Comparison of ENCODE assay signal across 1 cellular context in genomic region chr6:12348530-12349511, GRCh38.
TF ChIP-seq lines count a peak whose summit lies in the region.

No MANE protein-coding gene starts in this region.

TF ChIP-seq in HepG2, 621 proteins besides CTCF, POLR2A, EP300 and RAD21 (continued from another document and continues in another):
- TF ChIP-seq HDAC1 (CRISPR knock-in tag; IDR thresholded peaks at IDR 0.05), result peak; percentile 49; the same call in 1 of the 2 replicates
- no peak for TF ChIP-seq ZNF598 (CRISPR knock-in tag; IDR thresholded peaks at IDR 0.05; ENCODE audit: borderline replicate concordance)
- no peak for TF ChIP-seq ZNF747 (CRISPR knock-in tag; IDR thresholded peaks at IDR 0.05; ENCODE audit: borderline replicate concordance)
- no peak for TF ChIP-seq ZNF550 (CRISPR knock-in tag; IDR thresholded peaks at IDR 0.05; ENCODE audit: borderline replicate concordance)
- TF ChIP-seq ZMYM3 (CRISPR knock-in tag; IDR thresholded peaks at IDR 0.05), result 0 out of 2 replicates have a peak, but pooled peaks have one; percentile 29
- TF ChIP-seq JUNB (CRISPR knock-in tag; IDR thresholded peaks at IDR 0.05; ENCODE audit: borderline replicate concordance), result peak; percentile 99
- TF ChIP-seq ZSCAN21 (CRISPR knock-in tag; IDR thresholded peaks at IDR 0.05; ENCODE audit: borderline replicate concordance), result peak; percentile 39; the same call in 1 of the 2 replicates
- peak; percentile 88 for TF ChIP-seq ATF3 (CRISPR knock-in tag; IDR thresholded peaks at IDR 0.05)
- TF ChIP-seq RAD51 (IDR thresholded peaks at IDR 0.05; ENCODE audit: borderline replicate concordance), result no peak
- TF ChIP-seq, protein P1, sequence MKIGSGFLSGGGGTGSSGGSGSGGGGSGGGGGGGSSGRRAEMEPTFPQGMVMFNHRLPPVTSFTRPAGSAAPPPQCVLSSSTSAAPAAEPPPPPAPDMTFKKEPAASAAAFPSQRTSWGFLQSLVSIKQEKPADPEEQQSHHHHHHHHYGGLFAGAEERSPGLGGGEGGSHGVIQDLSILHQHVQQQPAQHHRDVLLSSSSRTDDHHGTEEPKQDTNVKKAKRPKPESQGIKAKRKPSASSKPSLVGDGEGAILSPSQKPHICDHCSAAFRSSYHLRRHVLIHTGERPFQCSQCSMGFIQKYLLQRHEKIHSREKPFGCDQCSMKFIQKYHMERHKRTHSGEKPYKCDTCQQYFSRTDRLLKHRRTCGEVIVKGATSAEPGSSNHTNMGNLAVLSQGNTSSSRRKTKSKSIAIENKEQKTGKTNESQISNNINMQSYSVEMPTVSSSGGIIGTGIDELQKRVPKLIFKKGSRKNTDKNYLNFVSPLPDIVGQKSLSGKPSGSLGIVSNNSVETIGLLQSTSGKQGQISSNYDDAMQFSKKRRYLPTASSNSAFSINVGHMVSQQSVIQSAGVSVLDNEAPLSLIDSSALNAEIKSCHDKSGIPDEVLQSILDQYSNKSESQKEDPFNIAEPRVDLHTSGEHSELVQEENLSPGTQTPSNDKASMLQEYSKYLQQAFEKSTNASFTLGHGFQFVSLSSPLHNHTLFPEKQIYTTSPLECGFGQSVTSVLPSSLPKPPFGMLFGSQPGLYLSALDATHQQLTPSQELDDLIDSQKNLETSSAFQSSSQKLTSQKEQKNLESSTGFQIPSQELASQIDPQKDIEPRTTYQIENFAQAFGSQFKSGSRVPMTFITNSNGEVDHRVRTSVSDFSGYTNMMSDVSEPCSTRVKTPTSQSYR (CRISPR knock-in tag; IDR thresholded peaks at IDR 0.05; ENCODE audit: borderline replicate concordance), result peak; percentile 70; the same call in 1 of the 2 replicates
- TF ChIP-seq MED1 (CRISPR knock-in tag; IDR thresholded peaks at IDR 0.05), result peak; percentile 95
- TF ChIP-seq CREB1 (IDR thresholded peaks at IDR 0.05), result no peak
- no peak for TF ChIP-seq CREB1 (CRISPR knock-in tag; IDR thresholded peaks at IDR 0.05)
- TF ChIP-seq ZSCAN29 (CRISPR knock-in tag; conservative IDR thresholded peaks at IDR 0.05), result no peak
- no peak for TF ChIP-seq SRSF4 (IDR thresholded peaks at IDR 0.05; ENCODE audit: low read depth, low read length, poor library complexity, severe bottlenecking)
- TF ChIP-seq, protein P2, sequence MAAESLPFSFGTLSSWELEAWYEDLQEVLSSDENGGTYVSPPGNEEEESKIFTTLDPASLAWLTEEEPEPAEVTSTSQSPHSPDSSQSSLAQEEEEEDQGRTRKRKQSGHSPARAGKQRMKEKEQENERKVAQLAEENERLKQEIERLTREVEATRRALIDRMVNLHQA (CRISPR knock-in tag; IDR thresholded peaks at IDR 0.05), result no peak
- no peak for TF ChIP-seq HIVEP1 (CRISPR knock-in tag; IDR thresholded peaks at IDR 0.05)
- TF ChIP-seq NR0B2 (CRISPR knock-in tag; IDR thresholded peaks at IDR 0.05), result no peak
- TF ChIP-seq ZNF546 (CRISPR knock-in tag; conservative IDR thresholded peaks at IDR 0.05), result no peak
- TF ChIP-seq ARHGAP35 (CRISPR knock-in tag; IDR thresholded peaks at IDR 0.05; ENCODE audit: borderline replicate concordance), result no peak
- no peak for TF ChIP-seq ZNF703 (CRISPR knock-in tag; IDR thresholded peaks at IDR 0.05; ENCODE audit: borderline replicate concordance)
- peak; percentile 89 for TF ChIP-seq SALL1 (CRISPR knock-in tag; IDR thresholded peaks at IDR 0.05)
- no peak for TF ChIP-seq ZNF75D (CRISPR knock-in tag; IDR thresholded peaks at IDR 0.05; ENCODE audit: borderline replicate concordance)
- TF ChIP-seq FOXK2 (IDR thresholded peaks at IDR 0.05), result no peak
- TF ChIP-seq PCBP2 (optimal IDR thresholded peaks at IDR 0.05; ENCODE audit: low read depth, low read length, poor library complexity, severe bottlenecking), result no peak
- TF ChIP-seq MBD4 (IDR thresholded peaks at IDR 0.05; ENCODE audit: borderline replicate concordance, low read length), result no peak; the same call in 1 of the 2 replicates
- peak; percentile 76; the same call in 1 of the 2 replicates for TF ChIP-seq NFIC (IDR thresholded peaks at IDR 0.05; ENCODE audit: low read length)
- TF ChIP-seq ZNF574 (CRISPR knock-in tag; IDR thresholded peaks at IDR 0.05), result peak; percentile 38; the same call in 1 of the 2 replicates
- TF ChIP-seq MYPOP (CRISPR knock-in tag; IDR thresholded peaks at IDR 0.05), result no peak
- TF ChIP-seq ZNF136 (CRISPR knock-in tag; IDR thresholded peaks at IDR 0.05; ENCODE audit: low read depth), result no peak
- TF ChIP-seq SNAPC5 (CRISPR knock-in tag; IDR thresholded peaks at IDR 0.05; ENCODE audit: borderline replicate concordance), result no peak
- TF ChIP-seq ZBTB7A (CRISPR knock-in tag; IDR thresholded peaks at IDR 0.05), result no peak
- TF ChIP-seq ZNF619 (CRISPR knock-in tag; IDR thresholded peaks at IDR 0.05), result no peak
- TF ChIP-seq NR2C2 (CRISPR knock-in tag; IDR thresholded peaks at IDR 0.05; ENCODE audit: borderline replicate concordance), result no peak
- no peak for TF ChIP-seq ZNF350 (CRISPR knock-in tag; IDR thresholded peaks at IDR 0.05; ENCODE audit: borderline replicate concordance, low read depth)
- TF ChIP-seq, protein P3, sequence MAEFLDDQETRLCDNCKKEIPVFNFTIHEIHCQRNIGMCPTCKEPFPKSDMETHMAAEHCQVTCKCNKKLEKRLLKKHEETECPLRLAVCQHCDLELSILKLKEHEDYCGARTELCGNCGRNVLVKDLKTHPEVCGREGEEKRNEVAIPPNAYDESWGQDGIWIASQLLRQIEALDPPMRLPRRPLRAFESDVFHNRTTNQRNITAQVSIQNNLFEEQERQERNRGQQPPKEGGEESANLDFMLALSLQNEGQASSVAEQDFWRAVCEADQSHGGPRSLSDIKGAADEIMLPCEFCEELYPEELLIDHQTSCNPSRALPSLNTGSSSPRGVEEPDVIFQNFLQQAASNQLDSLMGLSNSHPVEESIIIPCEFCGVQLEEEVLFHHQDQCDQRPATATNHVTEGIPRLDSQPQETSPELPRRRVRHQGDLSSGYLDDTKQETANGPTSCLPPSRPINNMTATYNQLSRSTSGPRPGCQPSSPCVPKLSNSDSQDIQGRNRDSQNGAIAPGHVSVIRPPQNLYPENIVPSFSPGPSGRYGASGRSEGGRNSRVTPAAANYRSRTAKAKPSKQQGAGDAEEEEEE (CRISPR knock-in tag; IDR thresholded peaks at IDR 0.05; ENCODE audit: borderline replicate concordance), result no peak
- TF ChIP-seq POLR2G (IDR thresholded peaks at IDR 0.05; ENCODE audit: low read depth, low read length), result no peak
- peak; percentile 47; the same call in 1 of the 2 replicates for TF ChIP-seq AKAP8 (CRISPR knock-in tag; IDR thresholded peaks at IDR 0.05)
- peak in 1 of 2 experiments; percentile 69; a peak in 1 of 4 replicates for TF ChIP-seq ATF4 (CRISPR knock-in tag; IDR thresholded peaks at IDR 0.05)
- TF ChIP-seq, protein P4, sequence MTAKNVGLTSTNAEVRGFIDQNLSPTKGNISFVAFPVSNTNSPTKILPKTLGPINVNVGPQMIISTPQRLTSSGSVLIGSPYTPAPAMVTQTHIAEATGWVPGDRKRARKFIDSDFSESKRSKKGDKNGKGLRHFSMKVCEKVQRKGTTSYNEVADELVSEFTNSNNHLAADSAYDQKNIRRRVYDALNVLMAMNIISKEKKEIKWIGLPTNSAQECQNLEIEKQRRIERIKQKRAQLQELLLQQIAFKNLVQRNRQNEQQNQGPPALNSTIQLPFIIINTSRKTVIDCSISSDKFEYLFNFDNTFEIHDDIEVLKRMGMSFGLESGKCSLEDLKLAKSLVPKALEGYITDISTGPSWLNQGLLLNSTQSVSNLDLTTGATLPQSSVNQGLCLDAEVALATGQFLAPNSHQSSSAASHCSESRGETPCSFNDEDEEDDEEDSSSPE (CRISPR knock-in tag; IDR thresholded peaks at IDR 0.05), result no peak
- TF ChIP-seq TCF7 (IDR thresholded peaks at IDR 0.05; ENCODE audit: low read depth), result peak; percentile 99
- TF ChIP-seq PHF5A (CRISPR knock-in tag; IDR thresholded peaks at IDR 0.05; ENCODE audit: low read depth, unreplicated experiment), result peak; percentile 32
- TF ChIP-seq HNRNPL (IDR thresholded peaks at IDR 0.05; ENCODE audit: low read depth, low read length), result 0 out of 2 replicates have a peak, but pooled peaks have one; percentile 37
- TF ChIP-seq MAZ (IDR thresholded peaks at IDR 0.05; ENCODE audit: borderline replicate concordance, low read depth, low read length), result no peak
- no peak for TF ChIP-seq MAZ (CRISPR knock-in tag; IDR thresholded peaks at IDR 0.05; ENCODE audit: low read depth)
- TF ChIP-seq MAX (IDR thresholded peaks at IDR 0.05), result 0 out of 2 replicates have a peak, but pooled peaks have one; percentile 11
- no peak for TF ChIP-seq ZNF556 (CRISPR knock-in tag; IDR thresholded peaks at IDR 0.05; ENCODE audit: borderline replicate concordance)
- no peak for TF ChIP-seq YY1 (IDR thresholded peaks at IDR 0.05; ENCODE audit: insufficient read depth, insufficient replicate concordance, low read depth, low read length)
- TF ChIP-seq FOXA1 (IDR thresholded peaks at IDR 0.05), result peak; percentile 80
- TF ChIP-seq FOXA1 (CRISPR knock-in tag; IDR thresholded peaks at IDR 0.05), result peak; percentile 90
- TF ChIP-seq, protein P5, sequence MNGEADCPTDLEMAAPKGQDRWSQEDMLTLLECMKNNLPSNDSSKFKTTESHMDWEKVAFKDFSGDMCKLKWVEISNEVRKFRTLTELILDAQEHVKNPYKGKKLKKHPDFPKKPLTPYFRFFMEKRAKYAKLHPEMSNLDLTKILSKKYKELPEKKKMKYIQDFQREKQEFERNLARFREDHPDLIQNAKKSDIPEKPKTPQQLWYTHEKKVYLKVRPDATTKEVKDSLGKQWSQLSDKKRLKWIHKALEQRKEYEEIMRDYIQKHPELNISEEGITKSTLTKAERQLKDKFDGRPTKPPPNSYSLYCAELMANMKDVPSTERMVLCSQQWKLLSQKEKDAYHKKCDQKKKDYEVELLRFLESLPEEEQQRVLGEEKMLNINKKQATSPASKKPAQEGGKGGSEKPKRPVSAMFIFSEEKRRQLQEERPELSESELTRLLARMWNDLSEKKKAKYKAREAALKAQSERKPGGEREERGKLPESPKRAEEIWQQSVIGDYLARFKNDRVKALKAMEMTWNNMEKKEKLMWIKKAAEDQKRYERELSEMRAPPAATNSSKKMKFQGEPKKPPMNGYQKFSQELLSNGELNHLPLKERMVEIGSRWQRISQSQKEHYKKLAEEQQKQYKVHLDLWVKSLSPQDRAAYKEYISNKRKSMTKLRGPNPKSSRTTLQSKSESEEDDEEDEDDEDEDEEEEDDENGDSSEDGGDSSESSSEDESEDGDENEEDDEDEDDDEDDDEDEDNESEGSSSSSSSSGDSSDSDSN (CRISPR knock-in tag; IDR thresholded peaks at IDR 0.05), result no peak
- no peak for TF ChIP-seq CREBL2 (CRISPR knock-in tag; IDR thresholded peaks at IDR 0.05; ENCODE audit: borderline replicate concordance)
- TF ChIP-seq PTBP1 (IDR thresholded peaks at IDR 0.05; ENCODE audit: low read depth, low read length, poor library complexity, severe bottlenecking), result no peak
- no peak for TF ChIP-seq LCORL (IDR thresholded peaks at IDR 0.05)
- 0 out of 2 replicates have a peak, but pooled peaks have one; percentile 4 for TF ChIP-seq LCORL (CRISPR knock-in tag; IDR thresholded peaks at IDR 0.05)
